Comparison of ENCODE assay signal across 9 cellular contexts in genomic region chr3:168860592-168860991, GRCh38.
"Had no signal": no experiment of that assay in that cellular context is flagged by ENCODE, and none has a peak within 500 bp of the region (broad histone marks: within the 10 kb centered on the region; RNA-seq: fewer than 3 reads in every experiment).

No MANE protein-coding gene starts in this region.

- H3K9me3 Mint-ChIP-seq: HFFc6 had no signal

- H3K4me1 Mint-ChIP-seq: IgD-negative memory B cell had no signal

- H3K9ac ChIP-seq: GM23248, KMS-11 had no signal

- H3K27ac ChIP-seq: GM23248, KMS-11 had no signal

- H2AFZ ChIP-seq: GM23248 had no signal

- H3K4me2 ChIP-seq: KMS-11 had no signal

- DNase-seq: GM23248, GOT3, H7, HFFc6, KBM-7 had no signal

- H3K4me3 Mint-ChIP-seq: HFFc6, IgD-negative memory B cell had no signal

- H3K4me3 ChIP-seq: GM23248, HAP-1 had no signal

- H3K36me3 ChIP-seq: HAP-1 had no signal

- ATAC-seq: HCT116 had no signal

- H3K27ac Mint-ChIP-seq: HFFc6, IgD-negative memory B cell had no signal

- H3K36me3 Mint-ChIP-seq: IgD-negative memory B cell had no signal

- H3K9me3 ChIP-seq: HAP-1 had no signal
